In genomic region chr5:142846402-142846801, GRCh38 we compare ENCODE assay signal across 11 cellular contexts.
A peak's percentile ranks its signal among the peaks of the same experiment; 100 is the strongest.
DNase-seq lines count a peak whose midpoint lies in the region; ATAC-seq lines count a peak whose summit lies in the region.
"Had no signal": no experiment of that assay in that cellular context is flagged by ENCODE, and none has a peak within 500 bp of the region (broad histone marks: within the 10 kb centered on the region; RNA-seq: fewer than 3 reads in every experiment).

No MANE protein-coding gene starts in this region.

- peaks cover 12% of the 10 kb centered on the region for H3K36me3 Mint-ChIP-seq in effector memory CD8-positive, alpha-beta T cell (ENCODE audit: insufficient read depth)
- H3K36me3 Mint-ChIP-seq in stimulated activated naive B cell treated with anti-CD40 and anti-IgM and Interleukin-4, amounts not matched to agents 10 μg/mL and 1 μg/mL and 100 μg/mL, for 72 hours: no peaks in the 10 kb centered on the region

- in situ Hi-C loops in ACHN (cut with HindIII; ENCODE audit: low pct_ligation_motif_present, low pct_unique_long_range_greater_than_20kb, low sequenced_read_pairs): no loop called here

- ATAC-seq in GM21381 (IDR thresholded peaks at IDR 0.05; ENCODE audit: unreplicated experiment): peak; percentile 34
- ATAC-seq in effector memory CD8-positive, alpha-beta T cell (replicated peaks): no peak
- peak; percentile 71 to 80 for ATAC-seq in stimulated activated naive B cell treated with anti-CD40 and anti-IgM and Interleukin-4, amounts not matched to agents 10 μg/mL and 1 μg/mL and 100 μg/mL, for 72 hours (replicated peaks)
- no peak for ATAC-seq in GM19452 (IDR thresholded peaks at IDR 0.05; ENCODE audit: unreplicated experiment)

- DNase-seq in NOMO-1 treated with DMSO at 0.1 percent for 48 hours (lab: John Stamatoyannopoulos, UW; ENCODE audit: unreplicated experiment) (peak; percentile 90), DMS53 treated with DMSO at 0.1 percent for 48 hours (lab: John Stamatoyannopoulos, UW; ENCODE audit: unreplicated experiment) (no peak), ACHN (no peak)
- DNase-seq in effector memory CD8-positive, alpha-beta T cell: no peak
- no peak for DNase-seq in stimulated activated naive B cell treated with anti-CD40 and anti-IgM and Interleukin-4, amounts not matched to agents 10 μg/mL and 1 μg/mL and 100 μg/mL, for 72 hours
- DNase-seq: activated CD4-positive, alpha-beta memory T cell treated with anti-CD3 and anti-CD28 coated beads, Interleukin-2, amount 10 ng/mL, durations not matched to agents 7 days and 5 days; erythroblast; H7; NCI-H1694 treated with DMSO at 0.1 percent for 48 hours had no signal

- H3K27ac Mint-ChIP-seq in effector memory CD8-positive, alpha-beta T cell: peak overlapping the region; percentile 16 to 79
- H3K27ac Mint-ChIP-seq in stimulated activated naive B cell treated with anti-CD40 and anti-IgM and Interleukin-4, amounts not matched to agents 10 μg/mL and 1 μg/mL and 100 μg/mL, for 72 hours: no peak overlapping the region

- peaks cover 65 to 81% of the 10 kb centered on the region in 2 donors for H3K4me1 Mint-ChIP-seq in effector memory CD8-positive, alpha-beta T cell (ENCODE audit: low read depth in 2 of 2)
- H3K4me1 Mint-ChIP-seq in stimulated activated naive B cell treated with anti-CD40 and anti-IgM and Interleukin-4, amounts not matched to agents 10 μg/mL and 1 μg/mL and 100 μg/mL, for 72 hours: peaks cover 30 to 31% of the 10 kb centered on the region in 2 donors

- H3K4me3 Mint-ChIP-seq in effector memory CD8-positive, alpha-beta T cell: peak overlapping the region; percentile 44 to 68
- no peak overlapping the region for H3K4me3 Mint-ChIP-seq in stimulated activated naive B cell treated with anti-CD40 and anti-IgM and Interleukin-4, amounts not matched to agents 10 μg/mL and 1 μg/mL and 100 μg/mL, for 72 hours
- H3K4me3 Mint-ChIP-seq: activated CD4-positive, alpha-beta memory T cell treated with anti-CD3 and anti-CD28 coated beads, Interleukin-2, amount 10 ng/mL, durations not matched to agents 7 days and 5 days had no signal

- H3K27me3 Mint-ChIP-seq in effector memory CD8-positive, alpha-beta T cell: no peaks in the 10 kb centered on the region
- H3K27me3 Mint-ChIP-seq in stimulated activated naive B cell treated with anti-CD40 and anti-IgM and Interleukin-4, amounts not matched to agents 10 μg/mL and 1 μg/mL and 100 μg/mL, for 72 hours: no peaks in the 10 kb centered on the region
- H3K27me3 Mint-ChIP-seq: activated CD4-positive, alpha-beta memory T cell treated with anti-CD3 and anti-CD28 coated beads, Interleukin-2, amount 10 ng/mL, durations not matched to agents 7 days and 5 days had no signal

- no peaks in the 10 kb centered on the region for H3K9me3 Mint-ChIP-seq in effector memory CD8-positive, alpha-beta T cell
- H3K9me3 Mint-ChIP-seq in stimulated activated naive B cell treated with anti-CD40 and anti-IgM and Interleukin-4, amounts not matched to agents 10 μg/mL and 1 μg/mL and 100 μg/mL, for 72 hours: no peaks in the 10 kb centered on the region
- H3K9me3 Mint-ChIP-seq: activated CD4-positive, alpha-beta memory T cell treated with anti-CD3 and anti-CD28 coated beads, Interleukin-2, amount 10 ng/mL, durations not matched to agents 7 days and 5 days had no signal

Comparison
In these comparisons a context has a peak if more than half of its experiments do, and no peak if none do; other contexts are left out.
1. ATAC-seq: peak in GM21381 (single experiment) and stimulated activated naive B cell treated with anti-CD40 and anti-IgM and Interleukin-4, amounts not matched to agents 10 μg/mL and 1 μg/mL and 100 μg/mL, for 72 hours (2 of 2); none in effector memory CD8-positive, alpha-beta T cell (single experiment) and GM19452 (single experiment).
2. H3K4me3 Mint-ChIP-seq: peak in effector memory CD8-positive, alpha-beta T cell (2 of 2); none in stimulated activated naive B cell treated with anti-CD40 and anti-IgM and Interleukin-4, amounts not matched to agents 10 μg/mL and 1 μg/mL and 100 μg/mL, for 72 hours (0 of 2).